10 cellular contexts compared by ENCODE assay signal in the genomic region with DNA sequence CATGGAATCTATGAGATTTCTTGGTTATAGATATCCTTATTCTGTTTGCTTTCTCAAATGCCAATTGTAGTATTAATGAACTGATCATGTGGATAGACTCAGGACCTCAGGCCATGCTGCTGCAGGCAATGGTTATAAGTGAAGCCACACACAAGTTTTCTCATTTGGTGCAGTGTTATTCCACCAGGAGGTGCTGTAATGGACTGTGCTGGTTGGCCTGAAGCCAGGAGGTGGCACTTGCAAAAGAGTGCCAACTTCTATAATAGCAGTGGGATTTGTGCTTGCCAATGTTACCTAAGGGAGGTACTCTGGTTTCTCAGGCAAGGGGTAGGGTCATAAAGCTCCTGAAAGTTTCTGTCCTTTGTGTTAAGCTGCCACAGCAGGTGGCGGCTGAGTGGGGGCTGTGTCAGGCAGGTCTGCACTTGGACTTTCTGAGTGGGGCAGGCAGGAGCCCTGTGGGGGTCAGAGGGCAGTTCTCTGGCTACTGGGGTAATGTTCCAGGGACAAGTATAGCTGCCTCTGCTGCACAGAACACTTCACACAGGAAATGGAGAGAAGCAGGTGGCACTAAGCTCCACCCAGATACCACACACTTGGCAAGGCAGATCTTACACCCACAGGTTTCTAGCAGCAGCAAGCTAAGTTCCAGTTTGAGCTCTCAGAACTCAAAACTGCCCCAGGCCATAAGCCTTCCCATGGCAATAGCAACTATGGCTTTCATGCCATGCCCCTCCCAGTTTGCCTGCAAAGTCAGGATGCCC.
DNase-seq lines count a peak whose midpoint lies in the region; ATAC-seq and TF ChIP-seq lines count a peak whose summit lies in the region.
"Had no signal": no experiment of that assay in that cellular context is flagged by ENCODE, and none has a peak within 500 bp of the region (broad histone marks: within the 10 kb centered on the region; RNA-seq: fewer than 3 reads in every experiment).

No MANE protein-coding gene starts in this region.

- CTCF ChIA-PET in HCT116 (lab: Charles Lee): no interaction called here

- peak in 2 of 3 experiments; percentile 49 to 64; a peak in 4 of 6 replicates for TF ChIP-seq CTCF in HCT116 (IDR thresholded peaks at IDR 0.05 in 2 of 3, conservative IDR thresholded peaks at IDR 0.05 in 1 of 3; ENCODE audit: borderline replicate concordance in 1 of 3, insufficient read depth in 1 of 3, low read depth in 2 of 3, low read length in 2 of 3)
- peak; percentile 39 for TF ChIP-seq CTCF in foreskin keratinocyte (conservative IDR thresholded peaks at IDR 0.05)
- TF ChIP-seq CTCF in glutamatergic neuron (IDR thresholded peaks at IDR 0.05; ENCODE audit: partially characterized antibody, unreplicated experiment): no peak

- no peaks in the 10 kb centered on the region for H3K9me3 ChIP-seq in HCT116 (ENCODE audit: control insufficient read depth in 1 of 2, insufficient read depth in 1 of 2, low read depth in 1 of 2, low read length in 2 of 2)
- H3K9me3 ChIP-seq: thoracic aorta had no signal

- no peaks in the 10 kb centered on the region for H3K9me2 ChIP-seq in HCT116 (ENCODE audit: insufficient read depth)

- H3K27me3 ChIP-seq in HCT116 (ENCODE audit: insufficient read depth, low read length): no peaks in the 10 kb centered on the region
- no peaks in the 10 kb centered on the region for H3K27me3 ChIP-seq in foreskin keratinocyte

- H4K20me1 ChIP-seq in HCT116 (ENCODE audit: insufficient read depth): no peaks in the 10 kb centered on the region

- POLR2A ChIA-PET in HCT116 (lab: Charles Lee): no interaction called here

- H3K79me2 ChIP-seq in HCT116 (ENCODE audit: insufficient read depth, low read length): no peaks in the 10 kb centered on the region

- no peak for TF ChIP-seq POLR2A in HCT116 (IDR thresholded peaks at IDR 0.05; ENCODE audit: borderline replicate concordance, extremely low read depth, insufficient read depth, insufficient read length)

- H3K27me3 Mint-ChIP-seq in glutamatergic neuron (ENCODE audit: unreplicated experiment): peaks cover 2% of the 10 kb centered on the region

- H3K4me1 ChIP-seq in HCT116 (ENCODE audit: control insufficient read depth in 1 of 2, insufficient read depth in 2 of 2, low read length in 2 of 2): no peaks in the 10 kb centered on the region
- H3K4me1 ChIP-seq in foreskin keratinocyte: no peaks in the 10 kb centered on the region

- ATAC-seq in HCT116: peak; percentile 53; the same call in 1 of the 2 replicates
- ATAC-seq in foreskin keratinocyte: peak; percentile 80

- no TSS peak for BruUV-seq in HCT116 (replicated peaks; lab: Mats Ljungman, UMichigan)

- H3K4me1 Mint-ChIP-seq in glutamatergic neuron (ENCODE audit: low read depth, unreplicated experiment): no peaks in the 10 kb centered on the region

- H2AFZ ChIP-seq in HCT116 (ENCODE audit: low read depth, low read length, poor library complexity, severe bottlenecking): no peak overlapping the region

- no peak; the same call in 1 of the 2 replicates for TF ChIP-seq RAD21 in HCT116 (IDR thresholded peaks at IDR 0.05; ENCODE audit: low read depth)

- no peak overlapping the region for H3K4me2 ChIP-seq in HCT116 (ENCODE audit: low read length)

- H3K27ac ChIP-seq in HCT116 (ENCODE audit: low read depth, low read length): no peak overlapping the region
- H3K27ac ChIP-seq in foreskin keratinocyte: no peak overlapping the region
- H3K27ac ChIP-seq: thoracic aorta, VCaP had no signal

- no peak overlapping the region for H3K27ac Mint-ChIP-seq in glutamatergic neuron (ENCODE audit: unreplicated experiment)

- H3K36me3 ChIP-seq in HCT116 (ENCODE audit: control insufficient read depth in 1 of 2, insufficient read depth in 2 of 2, low read length in 2 of 2): no peaks in the 10 kb centered on the region
- H3K36me3 ChIP-seq: thoracic aorta had no signal

- RAD21 ChIA-PET in HCT116 (lab: Charles Lee; ENCODE audit: low non-redundant PET in 1 of 2, low total read pairs in 2 of 2, uncharacterized antibody in 2 of 2, unreplicated experiment in 2 of 2): no interaction called here

- H3K4me3 Mint-ChIP-seq in glutamatergic neuron (ENCODE audit: unreplicated experiment): no peak overlapping the region

- H3K9me3 Mint-ChIP-seq in glutamatergic neuron (ENCODE audit: unreplicated experiment): no peaks in the 10 kb centered on the region

- H3K9ac ChIP-seq in HCT116 (ENCODE audit: low read length): no peak overlapping the region

- H3K4me3 ChIP-seq in HCT116 (replicated peaks in 1 of 2; ENCODE audit: low read depth in 1 of 2, low read length in 2 of 2): no peak overlapping the region
- H3K4me3 ChIP-seq: thoracic aorta had no signal

- peak; percentile 46 for DNase-seq in DMS 273 (lab: John Stamatoyannopoulos, UW; ENCODE audit: unreplicated experiment)
- DNase-seq in DMS 273 treated with DMSO at 0.1 percent for 48 hours (lab: John Stamatoyannopoulos, UW): no peak
- DNase-seq in HCT116 (ENCODE audit: low read depth, low spot score): peak; percentile 8
- DNase-seq in LHCN-M2 (ENCODE audit: low read depth): peak; percentile 53
- DNase-seq in foreskin keratinocyte: peak; percentile 27 to 70
- DNase-seq in glutamatergic neuron: no peak
- no peak for DNase-seq in hepatic stellate cell (ENCODE audit: low spot score)
- DNase-seq in posterior vena cava (ENCODE audit: low spot score): no peak

- H3K36me3 Mint-ChIP-seq in glutamatergic neuron (ENCODE audit: unreplicated experiment): no peaks in the 10 kb centered on the region

- intact Hi-C loops in HCT116 (cut with micrococcal nuclease): loop anchor here (10.0 kb wide), 1 partner anchor 695 kb away; no protein-coding TSS in a partner anchor
- intact Hi-C loops in posterior vena cava (cut with DNase I): no loop called here

TF ChIP-seq in HCT116, 20 proteins besides CTCF, POLR2A, EP300 and RAD21:
- no peak for TF ChIP-seq SIN3A (IDR thresholded peaks at IDR 0.05; ENCODE audit: low read depth)
- TF ChIP-seq YY1 (IDR thresholded peaks at IDR 0.05; ENCODE audit: extremely low read depth, insufficient replicate concordance, low read depth, low read length): no peak
- TF ChIP-seq ATF3 (IDR thresholded peaks at IDR 0.05): no peak
- no peak for TF ChIP-seq EZH2phosphoT487 (IDR thresholded peaks at IDR 0.05; ENCODE audit: borderline replicate concordance)

Comparison
In these comparisons a context has a peak if more than half of its experiments do, and no peak if none do; other contexts are left out.
1. DNase-seq: peak in DMS 273 (single experiment), HCT116 (single experiment), LHCN-M2 (single experiment) and foreskin keratinocyte (2 of 2); none in DMS 273 treated with DMSO at 0.1 percent for 48 hours (single experiment), glutamatergic neuron (single experiment), hepatic stellate cell (single experiment) and posterior vena cava (single experiment).